Comparison of ENCODE assay signal across 31 cellular contexts in the genomic region with DNA sequence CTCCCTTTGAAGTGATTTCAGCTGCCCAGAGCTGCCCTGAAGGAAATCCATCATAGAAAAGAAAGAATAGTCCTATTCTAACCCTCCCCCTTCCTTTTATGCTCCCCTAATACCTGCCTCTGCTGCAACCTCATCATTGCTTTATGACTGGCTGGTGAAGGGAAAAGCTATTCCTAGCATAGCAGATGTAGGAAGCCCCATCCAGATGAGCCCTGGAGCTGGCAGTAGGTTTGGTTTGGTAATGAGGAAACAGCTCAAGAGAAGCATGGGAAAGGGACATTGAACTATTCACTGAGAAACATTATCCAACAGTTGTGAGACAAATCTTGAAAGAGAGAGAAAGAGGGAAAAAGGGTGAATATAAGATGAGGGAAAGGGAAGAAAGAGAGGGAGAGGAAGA. TPM values are rescaled to one million over a fixed set of nuclear protein-coding genes. Genes with fewer than 3 reads are reported as not detected.
"Had no signal": no experiment of that assay in that cellular context is flagged by ENCODE, and none has a peak within 500 bp of the region (broad histone marks: within the 10 kb centered on the region; RNA-seq: fewer than 3 reads in every experiment).

No MANE protein-coding gene starts in this region.

- H3K4me3 ChIP-seq: ascending aorta, heart right ventricle, left lung, lung, ovary, thoracic aorta, uterus had no signal

- H3K27me3 Mint-ChIP-seq: activated naive CD8-positive, alpha-beta T cell treated with anti-CD3 and anti-CD28 coated beads, Interleukin-2, amount 10 ng/mL, durations not matched to agents 7 days and 5 days had no signal

- H3K4me1 Mint-ChIP-seq: activated CD4-positive, alpha-beta memory T cell treated with anti-CD3 and anti-CD28 coated beads, Interleukin-2, amount 10 ng/mL, durations not matched to agents 7 days and 5 days; activated CD4-positive, alpha-beta T cell treated with anti-CD3 and anti-CD28 coated beads, Interleukin-2, amount 10 ng/mL, durations not matched to agents 24 days and 14 days; activated naive CD4-positive, alpha-beta T cell treated with anti-CD3 and anti-CD28 coated beads, Interleukin-2, amount 10 ng/mL, durations not matched to agents 7 days and 5 days; stimulated activated effector memory CD8-positive, alpha-beta T cell treated with anti-CD3 and anti-CD28 coated beads, Interleukin-12 subunit alpha, Interleukin-12 subunit beta, amount 100 ng/mL, for 72 hours had no signal

- H3K9me3 Mint-ChIP-seq: activated CD4-positive, alpha-beta memory T cell treated with anti-CD3 and anti-CD28 coated beads, Interleukin-2, amount 10 ng/mL, durations not matched to agents 7 days and 5 days; activated CD4-positive, alpha-beta T cell treated with anti-CD3 and anti-CD28 coated beads, Interleukin-2, amount 10 ng/mL, durations not matched to agents 24 days and 14 days; activated naive CD4-positive, alpha-beta T cell treated with anti-CD3 and anti-CD28 coated beads, Interleukin-2, amount 10 ng/mL, durations not matched to agents 7 days and 5 days; activated naive CD8-positive, alpha-beta T cell treated with anti-CD3 and anti-CD28 coated beads, Interleukin-2, amount 10 ng/mL, durations not matched to agents 7 days and 5 days; activated T-cell treated with anti-CD3 and anti-CD28 coated beads, Interleukin-2, amount 50 U/mL, for 24 hours; nephron; stimulated activated effector memory CD8-positive, alpha-beta T cell treated with anti-CD3 and anti-CD28 coated beads, Interleukin-12 subunit alpha, Interleukin-12 subunit beta, amount 100 ng/mL, for 72 hours; stimulated activated naive CD8-positive, alpha-beta T cell treated with anti-CD3 and anti-CD28 coated beads, Interleukin-15, Interleukin-2, amounts not matched to agents 100 ng/mL and 50 ng/mL, for 24 hours had no signal

- H3K4me3 Mint-ChIP-seq: activated CD4-positive, alpha-beta memory T cell treated with anti-CD3 and anti-CD28 coated beads, Interleukin-2, amount 10 ng/mL, durations not matched to agents 7 days and 5 days; activated CD4-positive, alpha-beta T cell treated with anti-CD3 and anti-CD28 coated beads, Interleukin-2, amount 10 ng/mL, durations not matched to agents 24 days and 14 days; activated naive CD4-positive, alpha-beta T cell treated with anti-CD3 and anti-CD28 coated beads, Interleukin-2, amount 10 ng/mL, durations not matched to agents 7 days and 5 days; activated naive CD8-positive, alpha-beta T cell treated with anti-CD3 and anti-CD28 coated beads, Interleukin-2, amount 10 ng/mL, durations not matched to agents 7 days and 5 days; activated T-cell treated with anti-CD3 and anti-CD28 coated beads, Interleukin-2, amount 50 U/mL, for 24 hours; nephron; stimulated activated effector memory CD8-positive, alpha-beta T cell treated with anti-CD3 and anti-CD28 coated beads, Interleukin-12 subunit alpha, Interleukin-12 subunit beta, amount 100 ng/mL, for 72 hours; stimulated activated naive CD8-positive, alpha-beta T cell treated with anti-CD3 and anti-CD28 coated beads, Interleukin-15, Interleukin-2, amounts not matched to agents 100 ng/mL and 50 ng/mL, for 24 hours had no signal

- H3K36me3 ChIP-seq: ascending aorta, esophagus muscularis mucosa, heart right ventricle, left lung, ovary, thoracic aorta, uterus had no signal

- H3K27ac ChIP-seq: heart right ventricle, ovary, uterus, VCaP had no signal

- DNase-seq: activated CD4-positive, alpha-beta memory T cell treated with anti-CD3 and anti-CD28 coated beads, Interleukin-2, amount 10 ng/mL, durations not matched to agents 7 days and 5 days; activated CD4-positive, alpha-beta T cell treated with anti-CD3 and anti-CD28 coated beads, Interleukin-2, amount 10 ng/mL, durations not matched to agents 24 days and 14 days; activated CD8-positive, alpha-beta memory T cell treated with anti-CD3 and anti-CD28 coated beads, Interleukin-2, amount 50 U/mL, for 48 hours; activated gamma-delta T cell; activated naive CD4-positive, alpha-beta T cell treated with anti-CD3 and anti-CD28 coated beads, Interleukin-2, amount 10 ng/mL, durations not matched to agents 7 days and 5 days; activated naive CD8-positive, alpha-beta T cell treated with anti-CD3 and anti-CD28 coated beads, Interleukin-2, amount 10 ng/mL, durations not matched to agents 7 days and 5 days; activated T-cell treated with anti-CD3 and anti-CD28 coated beads, Interleukin-2, amount 50 U/mL, for 24 hours; central memory CD4-positive, alpha-beta T cell; dermis blood vessel endothelial cell; effector CD4-positive, alpha-beta T cell; foreskin melanocyte; heart right ventricle; left lung; ovary; retina; small intestine; stimulated activated CD4-positive, alpha-beta T cell treated with anti-CD3 and anti-CD28 coated beads, Interleukin-4, amount 100 ng/mL, for 24 hours; T-helper 9 cell; trophoblast cell; uterus had no signal

- ATAC-seq: activated CD4-positive, CD25-positive, alpha-beta regulatory T cell treated with anti-CD3 and anti-CD28 coated beads, Interleukin-2, amount 50 U/mL, for 24 hours; sciatic nerve; stimulated activated effector memory CD8-positive, alpha-beta T cell treated with anti-CD3 and anti-CD28 coated beads, Interleukin-12 subunit alpha, Interleukin-12 subunit beta, amount 100 ng/mL, for 72 hours had no signal

- H3K27me3 ChIP-seq: ascending aorta, esophagus muscularis mucosa, left lung, ovary, uterus had no signal

- H3K36me3 Mint-ChIP-seq: activated naive CD4-positive, alpha-beta T cell treated with anti-CD3 and anti-CD28 coated beads, Interleukin-2, amount 10 ng/mL, durations not matched to agents 7 days and 5 days; activated naive CD8-positive, alpha-beta T cell treated with anti-CD3 and anti-CD28 coated beads, Interleukin-2, amount 10 ng/mL, durations not matched to agents 7 days and 5 days; stimulated activated effector memory CD8-positive, alpha-beta T cell treated with anti-CD3 and anti-CD28 coated beads, Interleukin-12 subunit alpha, Interleukin-12 subunit beta, amount 100 ng/mL, for 72 hours had no signal

- H3K4me1 ChIP-seq: uterus had no signal

- H3K27ac Mint-ChIP-seq: activated CD4-positive, alpha-beta memory T cell treated with anti-CD3 and anti-CD28 coated beads, Interleukin-2, amount 10 ng/mL, durations not matched to agents 7 days and 5 days; activated CD4-positive, alpha-beta T cell treated with anti-CD3 and anti-CD28 coated beads, Interleukin-2, amount 10 ng/mL, durations not matched to agents 24 days and 14 days; activated naive CD4-positive, alpha-beta T cell treated with anti-CD3 and anti-CD28 coated beads, Interleukin-2, amount 10 ng/mL, durations not matched to agents 7 days and 5 days; activated naive CD8-positive, alpha-beta T cell treated with anti-CD3 and anti-CD28 coated beads, Interleukin-2, amount 10 ng/mL, durations not matched to agents 7 days and 5 days; activated T-cell treated with anti-CD3 and anti-CD28 coated beads, Interleukin-2, amount 50 U/mL, for 24 hours; progenitor cell of endocrine pancreas; stimulated activated effector memory CD8-positive, alpha-beta T cell treated with anti-CD3 and anti-CD28 coated beads, Interleukin-12 subunit alpha, Interleukin-12 subunit beta, amount 100 ng/mL, for 72 hours; stimulated activated naive CD8-positive, alpha-beta T cell treated with anti-CD3 and anti-CD28 coated beads, Interleukin-15, Interleukin-2, amounts not matched to agents 100 ng/mL and 50 ng/mL, for 24 hours had no signal

- H3K9me3 ChIP-seq: ascending aorta, esophagus muscularis mucosa, heart right ventricle, left lung, ovary, thoracic aorta, uterus had no signal

RNA-seq across cellular contexts. Expression of a gene that starts 29.2 kb away (rescaled TPM):
- total RNA-seq: activated CD4-positive, alpha-beta memory T cell treated with anti-CD3 and anti-CD28 coated beads, Interleukin-2, amount 10 ng/mL, durations not matched to agents 7 days and 5 days; activated CD4-positive, alpha-beta T cell treated with anti-CD3 and anti-CD28 coated beads, Interleukin-2, amount 10 ng/mL, durations not matched to agents 24 days and 14 days had no signal
